36 cellular contexts compared by ENCODE assay signal in the genomic region with DNA sequence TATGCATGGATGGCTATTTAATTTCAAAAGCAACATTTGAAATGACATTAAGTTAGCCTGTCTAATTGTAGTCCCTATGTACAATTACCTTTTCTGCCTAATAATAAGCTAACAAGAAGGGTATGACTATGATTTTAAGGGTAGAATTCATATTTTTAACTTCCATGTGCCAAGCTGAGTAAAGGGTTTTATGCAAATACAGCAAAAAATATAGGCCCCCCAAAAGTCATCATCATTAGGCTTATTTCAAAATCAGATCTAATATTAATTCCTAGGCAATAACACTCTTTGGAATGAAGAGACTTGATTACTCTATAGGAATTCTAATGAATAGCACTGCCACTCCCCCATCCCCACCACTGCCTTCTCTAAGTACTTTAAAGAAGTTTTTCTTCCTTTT.
DNase-seq lines count a peak whose midpoint lies in the region; ATAC-seq, FAIRE-seq and TF ChIP-seq lines count a peak whose summit lies in the region.
"Had no signal": no experiment of that assay in that cellular context is flagged by ENCODE, and none has a peak within 500 bp of the region (broad histone marks: within the 10 kb centered on the region; RNA-seq: fewer than 3 reads in every experiment).

No MANE protein-coding gene starts in this region.

- BruUV-seq in HepG2 (replicated peaks; lab: Mats Ljungman, UMichigan) (no TSS peak), IMR-90 (replicated peaks; lab: Mats Ljungman, UMichigan) (no TSS peak), K562 (replicated peaks; lab: Mats Ljungman, UMichigan) (no TSS peak)

- ATAC-seq in HepG2 (no peak), right lobe of liver (no peak), A549 (no peak), IMR-90 (ENCODE audit: low read depth) (no peak), K562 (no peak)
- ATAC-seq: CD8-positive, alpha-beta T cell had no signal

- H3K14ac ChIP-seq in IMR-90 (replicated peaks; ENCODE audit: low read depth, low read length), result no peak overlapping the region

- H3K4me3 ChIP-seq in HepG2 (replicated peaks in 1 of 3; ENCODE audit: insufficient read depth in 1 of 3, low read depth in 2 of 3, low read length in 3 of 3) (no peak overlapping the region), right lobe of liver (no peak overlapping the region), A549 (no peak overlapping the region), IMR-90 (ENCODE audit: insufficient read depth, low read depth, low read length) (no peak overlapping the region), K562 (no peak overlapping the region), spleen (no peak overlapping the region)
- H3K4me3 ChIP-seq: BLaER1; BLaER1 treated with 17β-estradiol and CSF1 and Interleukin-3, amounts not matched to agents 10 nM and 100 nM had no signal

- H2BK15ac ChIP-seq in IMR-90 (ENCODE audit: low read depth, low read length), result no peak overlapping the region

- CTCF ChIA-PET in HepG2 (lab: Yijun Ruan, JAX; ENCODE audit: low intra/inter-chr PET ratio, low total read pairs) (no interaction called here), A549 (lab: Yijun Ruan, JAX) (interaction anchor here (1.2 kb wide), 1 partner anchor 82 kb away, joined by 6 read pairs; no protein-coding TSS in a partner anchor), IMR-90 (lab: Yijun Ruan, JAX) (no interaction called here), K562 (lab: Yijun Ruan, JAX; ENCODE audit: low intra/inter-chr PET ratio) (no interaction called here)
- CTCF ChIA-PET in activated naive CD4-positive, alpha-beta T cell treated with anti-CD3 and anti-CD28 coated beads for 36 hours (lab: Charles Lee), result no interaction called here

- no peak overlapping the region for H3K4ac ChIP-seq in IMR-90 (ENCODE audit: low read depth, low read length)

- H2AFZ ChIP-seq in HepG2 (ENCODE audit: low read length) (no peak overlapping the region), IMR-90 (replicated peaks; ENCODE audit: low read length, poor library complexity) (no peak overlapping the region), K562 (ENCODE audit: low read depth, low read length) (no peak overlapping the region)

- H3K56ac ChIP-seq in IMR-90 (ENCODE audit: extremely low read depth, insufficient read depth, low read length), result no peak overlapping the region

- TF ChIP-seq EP300 in HepG2 (IDR thresholded peaks at IDR 0.05; ENCODE audit: low read depth in 2 of 2, low read length in 2 of 2) (no peak), HepG2 (CRISPR knock-in tag; IDR thresholded peaks at IDR 0.05; ENCODE audit: borderline replicate concordance) (no peak), A549 (IDR thresholded peaks at IDR 0.05) (no peak), K562 (IDR thresholded peaks at IDR 0.05; ENCODE audit: low read length) (no peak)

- H2BK5ac ChIP-seq in IMR-90 (ENCODE audit: low read depth, low read length, poor library complexity, severe bottlenecking), result no peak overlapping the region

- no peak overlapping the region for H3K27ac Mint-ChIP-seq in activated naive CD4-positive, alpha-beta T cell treated with anti-CD3 and anti-CD28 coated beads for 36 hours
- H3K27ac Mint-ChIP-seq: B cell; CD14-positive monocyte; CD4-positive, alpha-beta memory T cell; CD4-positive, alpha-beta T cell; CD4-positive, CD25-positive, alpha-beta regulatory T cell; CD8-positive, alpha-beta T cell had no signal

- H2AK5ac ChIP-seq in IMR-90 (ENCODE audit: low read depth, low read length), result no peak overlapping the region

- no peak overlapping the region for H3K4me3 Mint-ChIP-seq in activated naive CD4-positive, alpha-beta T cell treated with anti-CD3 and anti-CD28 coated beads for 36 hours
- H3K4me3 Mint-ChIP-seq: B cell; CD14-positive monocyte; CD4-positive, alpha-beta memory T cell; CD4-positive, alpha-beta T cell; CD4-positive, CD25-positive, alpha-beta regulatory T cell; CD8-positive, alpha-beta memory T cell; CD8-positive, alpha-beta T cell had no signal

- no peaks in the 10 kb centered on the region for H4K20me1 ChIP-seq in HepG2 (ENCODE audit: insufficient read depth, low read length)
- H4K20me1 ChIP-seq in IMR-90 (ENCODE audit: insufficient read depth, low read length), result no peaks in the 10 kb centered on the region
- no peaks in the 10 kb centered on the region for H4K20me1 ChIP-seq in K562 (replicated peaks; ENCODE audit: control insufficient read depth, insufficient read depth, low read length)
- H4K20me1 ChIP-seq: BLaER1; BLaER1 treated with 17β-estradiol and CSF1 and Interleukin-3, amounts not matched to agents 10 nM and 100 nM had no signal

- no peak for FAIRE-seq in HepG2 (lab: Jason Lieb, UNC)
- no peak for FAIRE-seq in A549 (lab: Jason Lieb, UNC)
- FAIRE-seq in K562 (lab: Jason Lieb, UNC), result no peak
- FAIRE-seq: A204.1, D721Med had no signal

- no peak overlapping the region for H4K8ac ChIP-seq in IMR-90 (ENCODE audit: low read depth in 2 of 2, low read length in 2 of 2)

- H3K79me1 ChIP-seq in IMR-90 (ENCODE audit: low read depth in 1 of 2, low read length in 2 of 2), result no peaks in the 10 kb centered on the region

- TF ChIP-seq POLR2A in HepG2 (IDR thresholded peaks at IDR 0.05; ENCODE audit: insufficient read depth in 1 of 2, low read depth in 2 of 2, low read length in 2 of 2), result no peak
- no peak for TF ChIP-seq POLR2A in right lobe of liver (IDR thresholded peaks at IDR 0.05)
- no peak for TF ChIP-seq POLR2A in A549 (IDR thresholded peaks at IDR 0.05; ENCODE audit: low read length)
- TF ChIP-seq POLR2A in IMR-90 (IDR thresholded peaks at IDR 0.05; ENCODE audit: low read depth, low read length), result no peak
- TF ChIP-seq POLR2A in K562 (conservative IDR thresholded peaks at IDR 0.05), result no peak
- TF ChIP-seq POLR2A in spleen (IDR thresholded peaks at IDR 0.05), result no peak

- no peak overlapping the region for H4K91ac ChIP-seq in IMR-90 (ENCODE audit: insufficient read depth, low read depth, low read length)

- H3K4me1 Mint-ChIP-seq in activated naive CD4-positive, alpha-beta T cell treated with anti-CD3 and anti-CD28 coated beads for 36 hours (ENCODE audit: low read depth), result no peaks in the 10 kb centered on the region
- H3K4me1 Mint-ChIP-seq: B cell; CD14-positive monocyte; CD4-positive, alpha-beta memory T cell; CD4-positive, CD25-positive, alpha-beta regulatory T cell; CD8-positive, alpha-beta memory T cell had no signal

- H2BK20ac ChIP-seq in IMR-90 (ENCODE audit: low read depth, low read length), result no peak overlapping the region

- no peaks in the 10 kb centered on the region for H3K36me3 Mint-ChIP-seq in activated naive CD4-positive, alpha-beta T cell treated with anti-CD3 and anti-CD28 coated beads for 36 hours (ENCODE audit: low read depth)
- H3K36me3 Mint-ChIP-seq: CD14-positive monocyte; CD4-positive, alpha-beta memory T cell; CD4-positive, CD25-positive, alpha-beta regulatory T cell; CD8-positive, alpha-beta memory T cell; CD8-positive, alpha-beta T cell had no signal

- H3K79me2 ChIP-seq in HepG2 (ENCODE audit: insufficient read depth, low read length), result no peaks in the 10 kb centered on the region
- no peaks in the 10 kb centered on the region for H3K79me2 ChIP-seq in K562 (ENCODE audit: control insufficient read depth, insufficient read depth, low read length)

- POLR2A ChIA-PET in HepG2 (lab: Yijun Ruan, JAX), result no interaction called here
- POLR2A ChIA-PET in A549 (lab: Yijun Ruan, JAX), result no interaction called here
- POLR2A ChIA-PET in IMR-90 (lab: Charles Lee; ENCODE audit: unreplicated experiment), result no interaction called here
- POLR2A ChIA-PET in K562 (lab: Yijun Ruan, JAX), result interaction anchor here (0.5 kb wide), 1 partner anchor 1896 kb away, joined by 3 read pairs; no protein-coding TSS in a partner anchor

- H3K27me3 ChIP-seq in HepG2 (ENCODE audit: control insufficient read depth in 1 of 2, insufficient read depth in 2 of 2, low read length in 2 of 2), result peaks cover 0 to 10% of the 10 kb centered on the region in 2 experiments; a peak in 3 of 5 replicates
- H3K27me3 ChIP-seq in right lobe of liver, result no peaks in the 10 kb centered on the region
- H3K27me3 ChIP-seq in IMR-90 (ENCODE audit: control insufficient read depth, insufficient read depth, low read length), result no peaks in the 10 kb centered on the region
- H3K27me3 ChIP-seq in K562 (ENCODE audit: control insufficient read depth in 2 of 2, insufficient read depth in 2 of 2, low read length in 2 of 2), result peaks cover 2 to 16% of the 10 kb centered on the region in 2 experiments; a peak in 3 of 5 replicates
- H3K27me3 ChIP-seq in spleen (replicated peaks in 1 of 7), result peaks cover 0 to 17% (median 0%) of the 10 kb centered on the region in 7 donors
- H3K27me3 ChIP-seq: BE2C; BLaER1; BLaER1 treated with 17β-estradiol and CSF1 and Interleukin-3, amounts not matched to agents 10 nM and 100 nM had no signal

- TF ChIP-seq CTCF in HepG2 (CRISPR knock-in tag; IDR thresholded peaks at IDR 0.05) (no peak), right lobe of liver (IDR thresholded peaks at IDR 0.05) (no peak), A549 (IDR thresholded peaks at IDR 0.05) (no peak), IMR-90 (conservative IDR thresholded peaks at IDR 0.05; ENCODE audit: low read depth, low read length) (no peak), K562 (IDR thresholded peaks at IDR 0.05 in 2 of 3, conservative IDR thresholded peaks at IDR 0.05 in 1 of 3; ENCODE audit: insufficient read depth in 2 of 3, low read depth in 1 of 3, low read length in 3 of 3) (no peak), spleen (IDR thresholded peaks at IDR 0.05 in 8 of 11, conservative IDR thresholded peaks at IDR 0.05 in 3 of 11) (no peak)

- H3K23ac ChIP-seq in IMR-90 (ENCODE audit: low read depth, low read length), result no peak overlapping the region

- H3K9me1 ChIP-seq in IMR-90 (ENCODE audit: insufficient read depth, low read length), result no peaks in the 10 kb centered on the region
- H3K9me1 ChIP-seq in K562 (ENCODE audit: control insufficient read depth, insufficient read depth, low read length), result no peaks in the 10 kb centered on the region

- no peak overlapping the region for H2BK120ac ChIP-seq in IMR-90 (ENCODE audit: low read depth, low read length)

- no peak for TF ChIP-seq RAD21 in HepG2 (CRISPR knock-in tag; IDR thresholded peaks at IDR 0.05)
- no peak for TF ChIP-seq RAD21 in A549 (conservative IDR thresholded peaks at IDR 0.05 in 1 of 2, IDR thresholded peaks at IDR 0.05 in 1 of 2)
- no peak for TF ChIP-seq RAD21 in IMR-90 (IDR thresholded peaks at IDR 0.05; ENCODE audit: low read length)
- no peak for TF ChIP-seq RAD21 in K562 (CRISPR knock-in tag; conservative IDR thresholded peaks at IDR 0.05 in 1 of 2, IDR thresholded peaks at IDR 0.05 in 1 of 2)

- H3K4me2 ChIP-seq in HepG2 (ENCODE audit: low read depth, low read length) (no peak overlapping the region), A549 (no peak overlapping the region), IMR-90 (ENCODE audit: low read depth, low read length) (no peak overlapping the region), K562 (ENCODE audit: insufficient read depth, low read length) (no peak overlapping the region)
- H3K4me2 ChIP-seq: BLaER1; BLaER1 treated with 17β-estradiol and CSF1 and Interleukin-3, amounts not matched to agents 10 nM and 100 nM had no signal

- H3K27me3 Mint-ChIP-seq in activated naive CD4-positive, alpha-beta T cell treated with anti-CD3 and anti-CD28 coated beads for 36 hours (ENCODE audit: low read depth), result peaks cover 18% of the 10 kb centered on the region

- H3K27ac ChIP-seq in HepG2 (ENCODE audit: extremely low read length, insufficient read depth, low read length), result no peak overlapping the region
- no peak overlapping the region for H3K27ac ChIP-seq in right lobe of liver
- H3K27ac ChIP-seq in A549, result no peak overlapping the region
- no peak overlapping the region for H3K27ac ChIP-seq in IMR-90 (ENCODE audit: insufficient read depth, low read length)
- no peak overlapping the region for H3K27ac ChIP-seq in K562 (ENCODE audit: extremely low read depth, low read depth, low read length)
- H3K27ac ChIP-seq in spleen, result no peak overlapping the region
- H3K27ac ChIP-seq: 22Rv1; BLaER1; BLaER1 treated with 17β-estradiol and CSF1 and Interleukin-3, amounts not matched to agents 10 nM and 100 nM; C4-2B had no signal

- H3K4me1 ChIP-seq in HepG2 (ENCODE audit: insufficient read depth, low read length) (no peaks in the 10 kb centered on the region), right lobe of liver (no peaks in the 10 kb centered on the region), A549 (no peaks in the 10 kb centered on the region), IMR-90 (ENCODE audit: control insufficient read depth, insufficient read depth, low read length) (no peaks in the 10 kb centered on the region), K562 (replicated peaks in 1 of 2; ENCODE audit: control insufficient read depth in 2 of 2, insufficient read depth in 2 of 2, low read length in 2 of 2) (no peaks in the 10 kb centered on the region), spleen (no peaks in the 10 kb centered on the region)
- H3K4me1 ChIP-seq: BE2C; BLaER1; BLaER1 treated with 17β-estradiol and CSF1 and Interleukin-3, amounts not matched to agents 10 nM and 100 nM; Caco-2 had no signal

- no peak overlapping the region for H4K5ac ChIP-seq in IMR-90 (ENCODE audit: low read depth, low read length)

- no peaks in the 10 kb centered on the region for H3K36me3 ChIP-seq in HepG2 (replicated peaks in 1 of 2; ENCODE audit: control insufficient read depth in 1 of 2, insufficient read depth in 2 of 2, low read length in 2 of 2)
- no peaks in the 10 kb centered on the region for H3K36me3 ChIP-seq in right lobe of liver
- H3K36me3 ChIP-seq in IMR-90 (ENCODE audit: control insufficient read depth, insufficient read depth, low read length), result no peaks in the 10 kb centered on the region
- no peaks in the 10 kb centered on the region for H3K36me3 ChIP-seq in K562 (ENCODE audit: control insufficient read depth, insufficient read depth, low read length)
- no peaks in the 10 kb centered on the region for H3K36me3 ChIP-seq in spleen
- H3K36me3 ChIP-seq: BE2C; BLaER1; BLaER1 treated with 17β-estradiol and CSF1 and Interleukin-3, amounts not matched to agents 10 nM and 100 nM had no signal

- dilution Hi-C loops in IMR-90 (cut with HindIII; ENCODE audit: low sequenced_read_pairs, unreplicated experiment), result no loop called here

- no peak overlapping the region for H3K9ac ChIP-seq in HepG2 (ENCODE audit: insufficient read depth, low read depth, low read length)
- H3K9ac ChIP-seq in IMR-90 (ENCODE audit: low read depth, low read length), result no peak overlapping the region
- no peak overlapping the region for H3K9ac ChIP-seq in K562 (ENCODE audit: insufficient read depth in 1 of 2, low read depth in 2 of 2, low read length in 2 of 2)
- H3K9ac ChIP-seq: BLaER1; BLaER1 treated with 17β-estradiol and CSF1 and Interleukin-3, amounts not matched to agents 10 nM and 100 nM had no signal

- no peaks in the 10 kb centered on the region for H3K9me3 Mint-ChIP-seq in activated naive CD4-positive, alpha-beta T cell treated with anti-CD3 and anti-CD28 coated beads for 36 hours
- H3K9me3 Mint-ChIP-seq: CD4-positive, alpha-beta T cell; CD8-positive, alpha-beta T cell had no signal

- in situ Hi-C loops in HepG2 (cut with HindIII; ENCODE audit: extremely low pct_ligation_motif_present, low pct_unique_long_range_greater_than_20kb) (no loop called here), IMR-90 (cut with MboI; ENCODE audit: low sequenced_read_pairs) (no loop called here), K562 (cut with MboI) (no loop called here)

- H3K9me3 ChIP-seq in HepG2 (ENCODE audit: low read length), result no peaks in the 10 kb centered on the region
- H3K9me3 ChIP-seq in right lobe of liver, result no peaks in the 10 kb centered on the region
- no peaks in the 10 kb centered on the region for H3K9me3 ChIP-seq in A549
- H3K9me3 ChIP-seq in IMR-90 (ENCODE audit: control insufficient read depth, insufficient read depth, low read length), result no peaks in the 10 kb centered on the region
- no peaks in the 10 kb centered on the region for H3K9me3 ChIP-seq in K562 (replicated peaks; ENCODE audit: control insufficient read depth, insufficient read depth, low read depth, low read length)
- H3K9me3 ChIP-seq in spleen, result no peaks in the 10 kb centered on the region
- H3K9me3 ChIP-seq: BE2C; BLaER1; BLaER1 treated with 17β-estradiol and CSF1 and Interleukin-3, amounts not matched to agents 10 nM and 100 nM; Caco-2 had no signal

- no peak overlapping the region for H2AK9ac ChIP-seq in IMR-90 (replicated peaks; ENCODE audit: low read depth, low read length, poor library complexity)

- intact Hi-C loops in HepG2 (cut with micrococcal nuclease; ENCODE audit: unreplicated experiment), result no loop called here
- intact Hi-C loops in right lobe of liver (cut with DNase I), result no loop called here
- intact Hi-C loops in IMR-90 (cut with micrococcal nuclease), result no loop called here
- intact Hi-C loops in K562 (cut with micrococcal nuclease), result no loop called here
- intact Hi-C loops in activated naive CD4-positive, alpha-beta T cell treated with anti-CD3 and anti-CD28 coated beads for 36 hours (cut with micrococcal nuclease), result no loop called here
- intact Hi-C loops in spleen (cut with DNase I; ENCODE audit: low total_unique reads), result no loop called here

- no peak overlapping the region for H3K18ac ChIP-seq in IMR-90 (ENCODE audit: low read depth, low read length)

- DNase-seq in HepG2 (ENCODE audit: low spot score) (no peak), right lobe of liver (no peak), A549 (ENCODE audit: low read depth in 1 of 2, low spot score in 1 of 2) (no peak), IMR-90 (no peak), K562 (ENCODE audit: extremely low read depth in 1 of 4, low spot score in 3 of 4) (no peak), NCI-H146 treated with DMSO at 0.1 percent for 48 hours (lab: John Stamatoyannopoulos, UW; ENCODE audit: unreplicated experiment) (no peak), spleen (no peak)
- DNase-seq in activated naive CD4-positive, alpha-beta T cell treated with anti-CD3 and anti-CD28 coated beads for 36 hours, result no peak
- DNase-seq: 8988T; ACHN; AML-193; BE2C; C1 segment of cervical spinal cord; Caco-2; Calu3; CD4-positive, alpha-beta memory T cell; CD4-positive, alpha-beta T cell; CD4-positive, CD25-positive, alpha-beta regulatory T cell; CD8-positive, alpha-beta memory T cell; CD8-positive, alpha-beta T cell; COR-L47; DMS 273 treated with DMSO at 0.1 percent for 48 hours; DMS153; DMS53; DMS79; DMS79 treated with DMSO at 0.1 percent for 48 hours; DND-41; EL had no signal
